6 cellular contexts compared by ENCODE assay signal in the genomic region with DNA sequence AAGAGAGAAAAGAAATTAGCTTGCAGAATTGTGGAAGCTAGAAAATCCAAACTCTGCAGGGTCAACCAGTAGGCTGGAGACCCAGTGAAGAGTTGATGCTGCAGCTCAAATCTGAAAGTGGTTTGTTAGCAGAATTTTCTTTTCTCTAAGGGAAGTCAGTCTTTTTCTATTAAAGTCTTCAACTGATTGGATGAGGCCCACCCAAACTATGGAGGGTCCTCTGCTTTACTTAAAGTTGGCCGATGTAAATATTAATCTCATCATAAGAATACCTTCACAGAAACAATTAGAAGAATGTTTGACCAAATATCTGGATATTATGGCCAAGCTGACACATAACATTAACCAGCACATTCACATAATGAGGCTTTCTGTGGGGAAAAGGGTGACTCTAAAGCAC.
"Had no signal": no experiment of that assay in that cellular context is flagged by ENCODE, and none has a peak within 500 bp of the region (broad histone marks: within the 10 kb centered on the region; RNA-seq: fewer than 3 reads in every experiment).

No MANE protein-coding gene starts in this region.

- FAIRE-seq: HepG2, HTR-8/SVneo had no signal

- H3K4me2 ChIP-seq: KMS-11 had no signal

- H3K9ac ChIP-seq: KMS-11 had no signal

- DNase-seq: IMR-90, KG1 had no signal

- H3K27ac ChIP-seq: HL-60, KMS-11 had no signal

- ATAC-seq: HepG2 had no signal
